8 cellular contexts compared by ENCODE assay signal in genomic region chrX:41334866-41335589, GRCh38. TPM values are rescaled to one million over a fixed set of nuclear protein-coding genes. Genes with fewer than 3 reads are reported as not detected.
DNase-seq lines count a peak whose midpoint lies in the region; ATAC-seq, FAIRE-seq and TF ChIP-seq lines count a peak whose summit lies in the region.

No MANE protein-coding gene starts in this region.

- H3K36me3 Mint-ChIP-seq in activated CD4-positive, alpha-beta memory T cell treated with anti-CD3 and anti-CD28 coated beads for 36 hours, result peaks cover 49% of the 10 kb centered on the region

- no peaks in the 10 kb centered on the region for H3K9me3 Mint-ChIP-seq in activated CD4-positive, alpha-beta memory T cell treated with anti-CD3 and anti-CD28 coated beads for 36 hours

- WGBS in ectodermal cell, 2 experiments, result 1% methylated on average over 23 to 35 of the region's 35 CpGs
- WGBS in mesendoderm (ENCODE audit: extremely low coverage, insufficient coverage, low lambda C conversion rate), result no CpG with 5 or more reads among the region's 35 CpGs

- no peaks in the 10 kb centered on the region for H3K9me3 ChIP-seq in ectodermal cell (ENCODE audit: control insufficient read depth, low read length)

- H3K36me3 ChIP-seq in KMS-11 (ENCODE audit: insufficient read depth), result no peaks in the 10 kb centered on the region; the same call in 1 of the 2 replicates
- no peaks in the 10 kb centered on the region for H3K36me3 ChIP-seq in ectodermal cell (ENCODE audit: control insufficient read depth, insufficient read depth, low read length)
- H3K36me3 ChIP-seq in mesendoderm (ENCODE audit: control insufficient read depth, insufficient read depth, low read length), result peaks cover 2% of the 10 kb centered on the region

- no peak for FAIRE-seq in D721Med (lab: Jason Lieb, UNC)

- H3K4me3 Mint-ChIP-seq in activated CD4-positive, alpha-beta memory T cell treated with anti-CD3 and anti-CD28 coated beads for 36 hours, result peak overlapping the region; percentile 93

- peak overlapping the region; percentile 91 for H3K4ac ChIP-seq in mesendoderm (ENCODE audit: low read depth, low read length)

- H3K79me2 ChIP-seq in KMS-11 (ENCODE audit: insufficient read depth, low read depth) (peaks cover 58% of the 10 kb centered on the region), mesendoderm (ENCODE audit: control insufficient read depth, insufficient read depth, low read length) (peaks cover 53% of the 10 kb centered on the region)

- H3K27ac Mint-ChIP-seq in activated CD4-positive, alpha-beta memory T cell treated with anti-CD3 and anti-CD28 coated beads for 36 hours, result peak overlapping the region; percentile 100

- no peak overlapping the region for H4K5ac ChIP-seq in mesendoderm (ENCODE audit: low read length)

- peak; percentile 2 for ATAC-seq in GM18868 (IDR thresholded peaks at IDR 0.05; ENCODE audit: unreplicated experiment)

- peaks cover 22% of the 10 kb centered on the region for H3K4me1 Mint-ChIP-seq in activated CD4-positive, alpha-beta memory T cell treated with anti-CD3 and anti-CD28 coated beads for 36 hours (ENCODE audit: low read depth)

- TF ChIP-seq CTCF in KMS-11 (conservative IDR thresholded peaks at IDR 0.05; ENCODE audit: low read depth, low read length) (no peak), D721Med (IDR thresholded peaks at IDR 0.05; ENCODE audit: insufficient read depth, missing control alignments) (no peak)

- POLR2A ChIA-PET in activated CD4-positive, alpha-beta memory T cell treated with anti-CD3 and anti-CD28 coated beads for 36 hours (lab: Charles Lee), result interaction anchor here (1.1 to 1.9 kb wide), 3 partner anchors 12 to 70 kb away, joined by 4 to 7 read pairs (median 6); no protein-coding TSS in a partner anchor

- no peak overlapping the region for H2BK5ac ChIP-seq in mesendoderm (ENCODE audit: low read length)

- no peaks in the 10 kb centered on the region for H3K27me3 ChIP-seq in KMS-11 (ENCODE audit: insufficient read depth, low read depth)
- H3K27me3 ChIP-seq in ectodermal cell (ENCODE audit: control insufficient read depth, insufficient read depth, low read length, poor library complexity, severe bottlenecking), result peaks cover 14% of the 10 kb centered on the region
- no peaks in the 10 kb centered on the region for H3K27me3 ChIP-seq in mesendoderm (ENCODE audit: insufficient read depth, low read length, poor library complexity)

- peak overlapping the region; percentile 5 for H2BK120ac ChIP-seq in mesendoderm (ENCODE audit: low read depth, low read length)

- H2AFZ ChIP-seq in KMS-11 (ENCODE audit: low read depth), result no peak overlapping the region

- DNase-seq in 8988T (peak; percentile 52), mesendoderm (peak; percentile 59), D721Med (ENCODE audit: insufficient read length, low spot score) (no peak)
- DNase-seq in activated CD4-positive, alpha-beta memory T cell treated with anti-CD3 and anti-CD28 coated beads for 36 hours, result peak; percentile 76
- peak; percentile 42 to 54 for DNase-seq in stimulated activated CD8-positive, alpha-beta memory T cell treated with anti-CD3 and anti-CD28 coated beads, Interleukin-15, amount 100 ng/mL, for 48 hours (ENCODE audit: low read depth in 2 of 2)

- H3K4me1 ChIP-seq in KMS-11 (ENCODE audit: low read depth, poor library complexity, severe bottlenecking) (peaks cover 37% of the 10 kb centered on the region), ectodermal cell (ENCODE audit: control insufficient read depth, insufficient read depth, low read length) (peaks cover 2% of the 10 kb centered on the region), mesendoderm (ENCODE audit: control insufficient read depth, low read depth, low read length) (no peaks in the 10 kb centered on the region)

- intact Hi-C loops in activated CD4-positive, alpha-beta memory T cell treated with anti-CD3 and anti-CD28 coated beads for 36 hours (cut with micrococcal nuclease), result loop anchor here (1.0 to 5.0 kb wide), 5 partner anchors 16 to 600 kb away; partner anchors contain the start of genes CASK and MED14

- no peak overlapping the region for H2BK15ac ChIP-seq in mesendoderm (replicated peaks; ENCODE audit: low read depth)

- CTCF ChIA-PET in activated CD4-positive, alpha-beta memory T cell treated with anti-CD3 and anti-CD28 coated beads for 36 hours (lab: Charles Lee), result interaction anchor here (1.1 to 1.5 kb wide), 2 partner anchors 12 to 58 kb away, joined by 3 read pairs; no protein-coding TSS in a partner anchor

- H3K56ac ChIP-seq in mesendoderm (ENCODE audit: low read length), result peak overlapping the region; percentile 91

- peaks cover 1% of the 10 kb centered on the region for H3K27me3 Mint-ChIP-seq in activated CD4-positive, alpha-beta memory T cell treated with anti-CD3 and anti-CD28 coated beads for 36 hours

- H3K4me3 ChIP-seq in KMS-11 (IDR thresholded peaks at IDR 0.05; ENCODE audit: insufficient read depth, low read depth, low read length), result no peak overlapping the region
- peak overlapping the region; percentile 60 for H3K4me3 ChIP-seq in ectodermal cell (ENCODE audit: insufficient read depth, low read depth, low read length)
- peak overlapping the region; percentile 90 for H3K4me3 ChIP-seq in mesendoderm (ENCODE audit: low read length)

- no peak overlapping the region for H3K23ac ChIP-seq in mesendoderm (ENCODE audit: low read length)

- peak overlapping the region; percentile 90 for H3K18ac ChIP-seq in mesendoderm (ENCODE audit: low read length)

- H3K4me2 ChIP-seq in KMS-11 (peak overlapping the region; percentile 100), mesendoderm (ENCODE audit: low read length) (no peak overlapping the region)

- H3K79me1 ChIP-seq in mesendoderm (ENCODE audit: low read length), result no peaks in the 10 kb centered on the region

- H4K8ac ChIP-seq in mesendoderm (ENCODE audit: low read depth, low read length), result peak overlapping the region; percentile 95

- H2AK5ac ChIP-seq in mesendoderm (ENCODE audit: low read length), result no peak overlapping the region

- H3K9ac ChIP-seq in KMS-11 (peak overlapping the region; percentile 95), mesendoderm (ENCODE audit: low read length) (peak overlapping the region; percentile 98)

- peaks cover 46% of the 10 kb centered on the region for H4K20me1 ChIP-seq in KMS-11 (ENCODE audit: insufficient read depth)

- H3K27ac ChIP-seq in KMS-11 (peak overlapping the region; percentile 98), ectodermal cell (ENCODE audit: insufficient read depth, low read depth, low read length, poor library complexity, severe bottlenecking) (peak overlapping the region; percentile 100), mesendoderm (ENCODE audit: low read depth, low read length) (peak overlapping the region; percentile 77)

RNA-seq across cellular contexts. Expression of gene DDX3X, which starts 1.1 kb away (rescaled TPM):
- 100 to 1,000 TPM; 216 to 218 TPM for total RNA-seq in activated CD4-positive, alpha-beta memory T cell treated with anti-CD3 and anti-CD28 coated beads for 36 hours
- 226 TPM for polyA plus RNA-seq in ectodermal cell (2013, experiment 1 of 4)
- polyA plus RNA-seq in ectodermal cell (2013, experiment 2 of 4), result 269 TPM
- 140 TPM for polyA plus RNA-seq in ectodermal cell (2013, experiment 3 of 4)
- 157 TPM for polyA plus RNA-seq in ectodermal cell (2013, experiment 4 of 4)
- 156 TPM for polyA plus RNA-seq in mesendoderm (2013, experiment 1 of 2)
- polyA plus RNA-seq in mesendoderm (2013, experiment 2 of 2), result 152 TPM
